Comparison of ENCODE assay signal across 9 cellular contexts in genomic region chr4:15756361-15756861, GRCh38. TPM values are rescaled to one million over a fixed set of nuclear protein-coding genes. Genes with fewer than 3 reads are reported as not detected.
DNase-seq lines count a peak whose midpoint lies in the region; ATAC-seq and TF ChIP-seq lines count a peak whose summit lies in the region.
"Had no signal": no experiment of that assay in that cellular context is flagged by ENCODE, and none has a peak within 500 bp of the region (broad histone marks: within the 10 kb centered on the region; RNA-seq: fewer than 3 reads in every experiment).

No MANE protein-coding gene starts in this region.

- H3K9me3 Mint-ChIP-seq in CD4-positive, alpha-beta memory T cell, result no peaks in the 10 kb centered on the region
- H3K9me3 Mint-ChIP-seq in type B pancreatic cell, result no peaks in the 10 kb centered on the region

- H3K27ac Mint-ChIP-seq in CD4-positive, alpha-beta memory T cell, result peak overlapping the region; percentile 73 to 95 (median 89)
- H3K27ac Mint-ChIP-seq in type B pancreatic cell, result no peak overlapping the region

- H3K27me3 Mint-ChIP-seq in CD4-positive, alpha-beta memory T cell, result no peaks in the 10 kb centered on the region
- no peaks in the 10 kb centered on the region for H3K27me3 Mint-ChIP-seq in type B pancreatic cell

- H3K27me3 ChIP-seq in CD4-positive, alpha-beta memory T cell (ENCODE audit: insufficient read depth, low read length), result no peaks in the 10 kb centered on the region
- no peaks in the 10 kb centered on the region for H3K27me3 ChIP-seq in tibial artery

- H3K36me3 Mint-ChIP-seq in CD4-positive, alpha-beta memory T cell, result no peaks in the 10 kb centered on the region
- no peaks in the 10 kb centered on the region for H3K36me3 Mint-ChIP-seq in type B pancreatic cell

- no peak for TF ChIP-seq CTCF in cardiac fibroblast (IDR thresholded peaks at IDR 0.05; ENCODE audit: low read depth, low read length)
- TF ChIP-seq CTCF in tibial artery (IDR thresholded peaks at IDR 0.05), result no peak
- TF ChIP-seq CTCF in type B pancreatic cell (conservative IDR thresholded peaks at IDR 0.05), result no peak

- intact Hi-C loops in CD4-positive, alpha-beta memory T cell (cut with micrococcal nuclease), result loop anchor here (1.0 to 10.0 kb wide), 6 partner anchors 10 to 1818 kb away; partner anchors contain the start of genes FAM200B and LAP3
- intact Hi-C loops in tibial artery (cut with DNase I; ENCODE audit: low total_unique reads), result no loop called here

- H3K9me3 ChIP-seq in CD4-positive, alpha-beta memory T cell (ENCODE audit: control insufficient read depth in 1 of 2, low read length in 2 of 2), result no peaks in the 10 kb centered on the region
- H3K9me3 ChIP-seq in tibial artery, result no peaks in the 10 kb centered on the region

- H3K27ac ChIP-seq in CD4-positive, alpha-beta memory T cell (ENCODE audit: low read depth, low read length), result peak overlapping the region; percentile 19
- no peak overlapping the region for H3K27ac ChIP-seq in tibial artery

- H3K4me3 Mint-ChIP-seq in CD4-positive, alpha-beta memory T cell, result peak overlapping the region; percentile 46 to 81 (median 74)
- no peak overlapping the region for H3K4me3 Mint-ChIP-seq in type B pancreatic cell

- CTCF ChIA-PET in CD4-positive, alpha-beta memory T cell (lab: Charles Lee; ENCODE audit: partially characterized antibody), result interaction anchor here (0.8 to 4.3 kb wide), 23 partner anchors 8 to 200 kb away, joined by 3 to 49 read pairs (median 6); partner anchors contain the start of gene CD38

- DNase-seq in CD4-positive, alpha-beta memory T cell, result peak; percentile 85 to 93 (median 86)
- peak; percentile 31 for DNase-seq in UCSD-AML1 (lab: John Stamatoyannopoulos, UW; ENCODE audit: unreplicated experiment)
- peak; percentile 22 to 34 for DNase-seq in cardiac fibroblast (ENCODE audit: low read depth in 2 of 2)
- peak; percentile 35 to 49 (median 38) for DNase-seq in stimulated activated CD4-positive, alpha-beta T cell treated with anti-CD3 and anti-CD28 coated beads, TNF-alpha, amount 100 ng/mL, for 4 hours (ENCODE audit: low read depth in 3 of 3)
- no peak for DNase-seq in tibial artery
- no peak for DNase-seq in type B pancreatic cell (ENCODE audit: extremely low spot score, unreplicated experiment)

- H3K4me1 Mint-ChIP-seq in CD4-positive, alpha-beta memory T cell, result peaks cover 40 to 49% (median 42%) of the 10 kb centered on the region in 4 donors
- H3K4me1 Mint-ChIP-seq in type B pancreatic cell (ENCODE audit: unreplicated experiment), result no peaks in the 10 kb centered on the region

- POLR2A ChIA-PET in CD4-positive, alpha-beta memory T cell (lab: Charles Lee; ENCODE audit: partially characterized antibody), result interaction anchor here (0.7 to 5.8 kb wide), 10 partner anchors 9 to 750 kb away, joined by 3 to 68 read pairs (median 4); partner anchors contain the start of genes FAM200B and FBXL5

- H3K4me1 ChIP-seq in CD4-positive, alpha-beta memory T cell (ENCODE audit: insufficient read depth, low read length), result peaks cover 45% of the 10 kb centered on the region
- H3K4me1 ChIP-seq in tibial artery, result no peaks in the 10 kb centered on the region

- no peaks in the 10 kb centered on the region for H3K36me3 ChIP-seq in CD4-positive, alpha-beta memory T cell (ENCODE audit: insufficient read depth, low read length)
- no peaks in the 10 kb centered on the region for H3K36me3 ChIP-seq in tibial artery

- ATAC-seq in GM21367 (IDR thresholded peaks at IDR 0.05; ENCODE audit: unreplicated experiment) (peak; percentile 87), HG03575 (IDR thresholded peaks at IDR 0.05; ENCODE audit: extremely low read depth, insufficient number of reproducible peaks, low FRiP score, unreplicated experiment) (peak; percentile 74)

- H3K4me3 ChIP-seq in CD4-positive, alpha-beta memory T cell (ENCODE audit: low read length in 2 of 2), result peak overlapping the region in 1 of 2 donors; percentile 46
- H3K4me3 ChIP-seq in cardiac fibroblast (replicated peaks in 1 of 2; ENCODE audit: low read depth in 2 of 2, low read length in 2 of 2), result no peak overlapping the region
- H3K4me3 ChIP-seq in tibial artery, result no peak overlapping the region

RNA-seq across cellular contexts. Expression of gene CD38, which starts 21.7 kb away (rescaled TPM):
- total RNA-seq in CD4-positive, alpha-beta memory T cell, result 1 to 10 TPM in 1 of 2 experiments, under 1 TPM in 1; 1.00 to 1.7 TPM
- 1 to 10 TPM in 1 of 2 donors, under 1 TPM in 1; 0.69 to 3.0 TPM for polyA plus RNA-seq in CD4-positive, alpha-beta memory T cell
- total RNA-seq in type B pancreatic cell (ENCODE audit: low replicate concordance), result 0.34 and 0.36 TPM in 2 replicates
- total RNA-seq: myocyte had no signal

RNA-seq across cellular contexts. Expression of gene BST1, which starts 53.5 kb away (rescaled TPM):
- total RNA-seq in CD4-positive, alpha-beta memory T cell, result under 1 TPM; 0.44 to 0.75 TPM
- polyA plus RNA-seq in CD4-positive, alpha-beta memory T cell, result under 1 TPM in 1 of 2 donors, not detected in 1; 0.53 TPM
- 0.89 and 3.4 TPM in 2 replicates for total RNA-seq in type B pancreatic cell (ENCODE audit: low replicate concordance)

Comparison
In these comparisons a context has a peak if more than half of its experiments do, and no peak if none do; other contexts are left out.
1. DNase-seq: peak in CD4-positive, alpha-beta memory T cell (5 of 5), UCSD-AML1 (single experiment), cardiac fibroblast (2 of 2) and stimulated activated CD4-positive, alpha-beta T cell treated with anti-CD3 and anti-CD28 coated beads, TNF-alpha, amount 100 ng/mL, for 4 hours (3 of 3); none in tibial artery (0 of 2) and type B pancreatic cell (single experiment).